In genomic region chr3:105130911-105131310, GRCh38 we compare ENCODE assay signal across 4 cellular contexts.
"Had no signal": no experiment of that assay in that cellular context is flagged by ENCODE, and none has a peak within 500 bp of the region (broad histone marks: within the 10 kb centered on the region; RNA-seq: fewer than 3 reads in every experiment).

No MANE protein-coding gene starts in this region.

- H3K36me3 ChIP-seq: HAP-1 had no signal

- H3K4me1 ChIP-seq: HAP-1 had no signal

- H3K9me3 ChIP-seq: HAP-1 had no signal

- DNase-seq: GM23248, GOT3, H7 had no signal

- H3K27ac ChIP-seq: GM23248 had no signal

- H3K4me3 ChIP-seq: GM23248, HAP-1 had no signal
